In the genomic region with DNA sequence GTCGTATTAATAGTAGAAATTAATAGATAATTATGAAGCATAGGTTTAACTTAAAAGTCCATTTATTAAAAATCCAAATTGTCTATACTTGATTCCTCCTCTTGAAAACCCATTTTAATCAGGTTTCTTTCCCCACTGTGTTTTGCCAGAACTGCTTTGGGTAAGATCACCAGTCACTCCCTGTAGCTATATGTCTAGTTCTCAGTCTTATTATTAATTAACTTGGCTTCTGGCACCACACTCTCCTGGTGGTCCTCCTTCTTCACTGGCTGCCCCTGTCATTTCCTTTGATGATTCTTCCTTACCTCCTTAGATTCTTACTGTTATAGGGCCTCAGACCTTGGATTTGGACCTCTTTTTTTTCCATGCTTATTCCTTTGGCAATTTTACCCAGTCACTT, we compare ENCODE assay signal across 26 cellular contexts. TPM values are rescaled to one million over a fixed set of nuclear protein-coding genes. Genes with fewer than 3 reads are reported as not detected.
"Had no signal": no experiment of that assay in that cellular context is flagged by ENCODE, and none has a peak within 500 bp of the region (broad histone marks: within the 10 kb centered on the region; RNA-seq: fewer than 3 reads in every experiment).

No MANE protein-coding gene starts in this region.

- H3K4me3 Mint-ChIP-seq: nephron progenitor cell; stimulated activated memory B cell treated with anti-CD40 and anti-IgM and Interleukin-4, amounts not matched to agents 10 μg/mL and 1 μg/mL and 100 μg/mL, for 72 hours; stimulated activated naive CD8-positive, alpha-beta T cell treated with anti-CD3 and anti-CD28 coated beads, Interleukin-15, Interleukin-2, amounts not matched to agents 100 ng/mL and 50 ng/mL, for 24 hours had no signal

- H3K27me3 Mint-ChIP-seq: naive thymus-derived CD4-positive, alpha-beta T cell; stimulated activated memory B cell treated with anti-CD40 and anti-IgM and Interleukin-4, amounts not matched to agents 10 μg/mL and 1 μg/mL and 100 μg/mL, for 72 hours; stimulated activated naive CD8-positive, alpha-beta T cell treated with anti-CD3 and anti-CD28 coated beads, Interleukin-15, Interleukin-2, amounts not matched to agents 100 ng/mL and 50 ng/mL, for 24 hours had no signal

- DNase-seq: dorsolateral prefrontal cortex; effector CD4-positive, alpha-beta T cell; head of caudate nucleus; kidney; mesendoderm; midbrain; naive thymus-derived CD4-positive, alpha-beta T cell; nephron progenitor cell; nucleus accumbens; ovary; posterior cingulate gyrus; psoas muscle; right cardiac atrium; spleen; stimulated activated CD4-positive, alpha-beta T cell treated with anti-CD3 and anti-CD28 coated beads, Interleukin-4, amount 100 ng/mL, for 4 hours; upper lobe of left lung had no signal

- H3K27ac Mint-ChIP-seq: nephron progenitor cell; stimulated activated memory B cell treated with anti-CD40 and anti-IgM and Interleukin-4, amounts not matched to agents 10 μg/mL and 1 μg/mL and 100 μg/mL, for 72 hours; stimulated activated naive CD8-positive, alpha-beta T cell treated with anti-CD3 and anti-CD28 coated beads, Interleukin-15, Interleukin-2, amounts not matched to agents 100 ng/mL and 50 ng/mL, for 24 hours had no signal

- ATAC-seq: left lobe of liver; naive thymus-derived CD4-positive, alpha-beta T cell; psoas muscle; right cardiac atrium; stimulated activated memory B cell treated with anti-CD40 and anti-IgM and Interleukin-4, amounts not matched to agents 10 μg/mL and 1 μg/mL and 100 μg/mL, for 72 hours had no signal

- H3K4me1 Mint-ChIP-seq: nephron progenitor cell had no signal

- H3K9me3 ChIP-seq: ovary, thoracic aorta, upper lobe of left lung had no signal

RNA-seq across cellular contexts. Expression of a gene that starts 24.7 kb away (rescaled TPM):
- total RNA-seq: dorsolateral prefrontal cortex; fibroblast of villous mesenchyme; frontal cortex; kidney; left lobe of liver; liver; lung microvascular endothelial cell; naive thymus-derived CD4-positive, alpha-beta T cell; ovary; psoas muscle; renal cortical epithelial cell; right cardiac atrium; spleen; thoracic aorta; tibial nerve; upper lobe of left lung had no signal
